1 cellular context compared by ENCODE assay signal in the genomic region with DNA sequence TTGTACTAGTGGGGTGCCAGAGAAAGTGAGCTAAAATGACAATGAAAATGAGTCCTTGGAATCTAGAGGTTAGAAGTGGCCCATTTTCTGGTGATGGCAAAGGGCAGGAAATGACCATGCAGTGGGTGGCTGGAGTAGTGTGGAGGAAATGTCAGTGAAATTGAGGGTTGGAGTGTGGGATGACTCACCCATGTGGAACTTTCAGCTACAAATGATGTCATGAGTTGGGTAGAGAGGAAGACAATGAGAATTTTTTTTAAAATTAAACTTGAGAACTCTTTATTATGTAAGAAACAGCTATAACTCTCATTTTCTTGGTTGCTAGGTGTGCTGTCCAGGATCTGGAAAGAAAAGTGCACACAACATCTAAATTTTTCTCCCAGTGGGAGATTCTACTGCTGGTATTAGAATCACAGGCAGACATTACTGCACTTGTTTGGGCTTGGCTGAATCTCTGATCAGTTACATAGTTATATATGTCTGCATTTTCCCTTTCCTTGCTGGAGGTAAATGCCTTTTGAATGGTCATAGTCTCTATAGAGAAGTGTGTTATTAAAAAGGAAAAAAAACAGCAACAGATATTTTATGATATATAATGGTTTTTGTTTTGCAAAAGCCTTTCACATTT.
A peak's percentile ranks its signal among the peaks of the same experiment; 100 is the strongest.
TF ChIP-seq lines count a peak whose summit lies in the region.

No MANE protein-coding gene starts in this region.

TF ChIP-seq in K562, 482 proteins besides CTCF, POLR2A, EP300 and RAD21 (continued from another document and continues in another):
- TF ChIP-seq, protein P1, sequence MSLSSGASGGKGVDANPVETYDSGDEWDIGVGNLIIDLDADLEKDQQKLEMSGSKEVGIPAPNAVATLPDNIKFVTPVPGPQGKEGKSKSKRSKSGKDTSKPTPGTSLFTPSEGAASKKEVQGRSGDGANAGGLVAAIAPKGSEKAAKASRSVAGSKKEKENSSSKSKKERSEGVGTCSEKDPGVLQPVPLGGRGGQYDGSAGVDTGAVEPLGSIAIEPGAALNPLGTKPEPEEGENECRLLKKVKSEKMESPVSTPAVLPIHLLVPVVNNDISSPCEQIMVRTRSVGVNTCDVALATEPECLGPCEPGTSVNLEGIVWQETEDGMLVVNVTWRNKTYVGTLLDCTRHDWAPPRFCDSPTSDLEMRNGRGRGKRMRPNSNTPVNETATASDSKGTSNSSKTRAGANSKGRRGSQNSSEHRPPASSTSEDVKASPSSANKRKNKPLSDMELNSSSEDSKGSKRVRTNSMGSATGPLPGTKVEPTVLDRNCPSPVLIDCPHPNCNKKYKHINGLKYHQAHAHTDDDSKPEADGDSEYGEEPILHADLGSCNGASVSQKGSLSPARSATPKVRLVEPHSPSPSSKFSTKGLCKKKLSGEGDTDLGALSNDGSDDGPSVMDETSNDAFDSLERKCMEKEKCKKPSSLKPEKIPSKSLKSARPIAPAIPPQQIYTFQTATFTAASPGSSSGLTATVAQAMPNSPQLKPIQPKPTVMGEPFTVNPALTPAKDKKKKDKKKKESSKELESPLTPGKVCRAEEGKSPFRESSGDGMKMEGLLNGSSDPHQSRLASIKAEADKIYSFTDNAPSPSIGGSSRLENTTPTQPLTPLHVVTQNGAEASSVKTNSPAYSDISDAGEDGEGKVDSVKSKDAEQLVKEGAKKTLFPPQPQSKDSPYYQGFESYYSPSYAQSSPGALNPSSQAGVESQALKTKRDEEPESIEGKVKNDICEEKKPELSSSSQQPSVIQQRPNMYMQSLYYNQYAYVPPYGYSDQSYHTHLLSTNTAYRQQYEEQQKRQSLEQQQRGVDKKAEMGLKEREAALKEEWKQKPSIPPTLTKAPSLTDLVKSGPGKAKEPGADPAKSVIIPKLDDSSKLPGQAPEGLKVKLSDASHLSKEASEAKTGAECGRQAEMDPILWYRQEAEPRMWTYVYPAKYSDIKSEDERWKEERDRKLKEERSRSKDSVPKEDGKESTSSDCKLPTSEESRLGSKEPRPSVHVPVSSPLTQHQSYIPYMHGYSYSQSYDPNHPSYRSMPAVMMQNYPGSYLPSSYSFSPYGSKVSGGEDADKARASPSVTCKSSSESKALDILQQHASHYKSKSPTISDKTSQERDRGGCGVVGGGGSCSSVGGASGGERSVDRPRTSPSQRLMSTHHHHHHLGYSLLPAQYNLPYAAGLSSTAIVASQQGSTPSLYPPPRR (CRISPR knock-in tag; IDR thresholded peaks at IDR 0.05; ENCODE audit: borderline replicate concordance), result no peak
- no peak for TF ChIP-seq TBL1XR1 (IDR thresholded peaks at IDR 0.05; ENCODE audit: low read length in 2 of 2)
- TF ChIP-seq, protein P2, sequence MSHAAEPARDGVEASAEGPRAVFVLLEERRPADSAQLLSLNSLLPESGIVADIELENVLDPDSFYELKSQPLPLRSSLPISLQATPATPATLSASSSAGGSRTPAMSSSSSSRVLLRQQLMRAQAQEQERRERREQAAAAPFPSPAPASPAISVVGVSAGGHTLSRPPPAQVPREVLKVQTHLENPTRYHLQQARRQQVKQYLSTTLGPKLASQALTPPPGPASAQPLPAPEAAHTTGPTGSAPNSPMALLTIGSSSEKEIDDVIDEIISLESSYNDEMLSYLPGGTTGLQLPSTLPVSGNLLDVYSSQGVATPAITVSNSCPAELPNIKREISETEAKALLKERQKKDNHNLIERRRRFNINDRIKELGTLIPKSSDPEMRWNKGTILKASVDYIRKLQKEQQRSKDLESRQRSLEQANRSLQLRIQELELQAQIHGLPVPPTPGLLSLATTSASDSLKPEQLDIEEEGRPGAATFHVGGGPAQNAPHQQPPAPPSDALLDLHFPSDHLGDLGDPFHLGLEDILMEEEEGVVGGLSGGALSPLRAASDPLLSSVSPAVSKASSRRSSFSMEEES (CRISPR knock-in tag; IDR thresholded peaks at IDR 0.05), result no peak
- TF ChIP-seq TAF15 (IDR thresholded peaks at IDR 0.05; ENCODE audit: low read depth, low read length), result no peak
- TF ChIP-seq HMGN3 (IDR thresholded peaks at IDR 0.05; ENCODE audit: borderline replicate concordance, extremely low read depth, insufficient read length, low read depth, low read length), result no peak
- TF ChIP-seq EP400 (IDR thresholded peaks at IDR 0.05), result no peak; the same call in 1 of the 2 replicates
- TF ChIP-seq ZNF197 (CRISPR knock-in tag; IDR thresholded peaks at IDR 0.05; ENCODE audit: low read depth), result no peak
- no peak for TF ChIP-seq RUNX1 (IDR thresholded peaks at IDR 0.05; ENCODE audit: low read depth)
- TF ChIP-seq GABPB2 (CRISPR knock-in tag; conservative IDR thresholded peaks at IDR 0.05), result no peak
- TF ChIP-seq, protein P3, sequence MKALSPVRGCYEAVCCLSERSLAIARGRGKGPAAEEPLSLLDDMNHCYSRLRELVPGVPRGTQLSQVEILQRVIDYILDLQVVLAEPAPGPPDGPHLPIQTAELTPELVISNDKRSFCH (CRISPR knock-in tag; IDR thresholded peaks at IDR 0.05), result no peak
- TF ChIP-seq, protein P3 (tag; IDR thresholded peaks at IDR 0.05), result no peak
- no peak for TF ChIP-seq PML (IDR thresholded peaks at IDR 0.05; ENCODE audit: low read length)
- TF ChIP-seq, protein P4, sequence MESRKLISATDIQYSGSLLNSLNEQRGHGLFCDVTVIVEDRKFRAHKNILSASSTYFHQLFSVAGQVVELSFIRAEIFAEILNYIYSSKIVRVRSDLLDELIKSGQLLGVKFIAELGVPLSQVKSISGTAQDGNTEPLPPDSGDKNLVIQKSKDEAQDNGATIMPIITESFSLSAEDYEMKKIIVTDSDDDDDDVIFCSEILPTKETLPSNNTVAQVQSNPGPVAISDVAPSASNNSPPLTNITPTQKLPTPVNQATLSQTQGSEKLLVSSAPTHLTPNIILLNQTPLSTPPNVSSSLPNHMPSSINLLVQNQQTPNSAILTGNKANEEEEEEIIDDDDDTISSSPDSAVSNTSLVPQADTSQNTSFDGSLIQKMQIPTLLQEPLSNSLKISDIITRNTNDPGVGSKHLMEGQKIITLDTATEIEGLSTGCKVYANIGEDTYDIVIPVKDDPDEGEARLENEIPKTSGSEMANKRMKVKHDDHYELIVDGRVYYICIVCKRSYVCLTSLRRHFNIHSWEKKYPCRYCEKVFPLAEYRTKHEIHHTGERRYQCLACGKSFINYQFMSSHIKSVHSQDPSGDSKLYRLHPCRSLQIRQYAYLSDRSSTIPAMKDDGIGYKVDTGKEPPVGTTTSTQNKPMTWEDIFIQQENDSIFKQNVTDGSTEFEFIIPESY (CRISPR knock-in tag; IDR thresholded peaks at IDR 0.05), result no peak
- TF ChIP-seq, protein P5, sequence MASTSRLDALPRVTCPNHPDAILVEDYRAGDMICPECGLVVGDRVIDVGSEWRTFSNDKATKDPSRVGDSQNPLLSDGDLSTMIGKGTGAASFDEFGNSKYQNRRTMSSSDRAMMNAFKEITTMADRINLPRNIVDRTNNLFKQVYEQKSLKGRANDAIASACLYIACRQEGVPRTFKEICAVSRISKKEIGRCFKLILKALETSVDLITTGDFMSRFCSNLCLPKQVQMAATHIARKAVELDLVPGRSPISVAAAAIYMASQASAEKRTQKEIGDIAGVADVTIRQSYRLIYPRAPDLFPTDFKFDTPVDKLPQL (IDR thresholded peaks at IDR 0.05; ENCODE audit: extremely low read depth, insufficient read length), result no peak
- TF ChIP-seq SMARCA4 (IDR thresholded peaks at IDR 0.05), result peak; percentile 76; the same call in 1 of the 2 replicates
- no peak for TF ChIP-seq CBX8 (IDR thresholded peaks at IDR 0.05; ENCODE audit: borderline replicate concordance, extremely low read depth, low read depth, low read length, poor library complexity, severe bottlenecking)
- TF ChIP-seq, protein P6, sequence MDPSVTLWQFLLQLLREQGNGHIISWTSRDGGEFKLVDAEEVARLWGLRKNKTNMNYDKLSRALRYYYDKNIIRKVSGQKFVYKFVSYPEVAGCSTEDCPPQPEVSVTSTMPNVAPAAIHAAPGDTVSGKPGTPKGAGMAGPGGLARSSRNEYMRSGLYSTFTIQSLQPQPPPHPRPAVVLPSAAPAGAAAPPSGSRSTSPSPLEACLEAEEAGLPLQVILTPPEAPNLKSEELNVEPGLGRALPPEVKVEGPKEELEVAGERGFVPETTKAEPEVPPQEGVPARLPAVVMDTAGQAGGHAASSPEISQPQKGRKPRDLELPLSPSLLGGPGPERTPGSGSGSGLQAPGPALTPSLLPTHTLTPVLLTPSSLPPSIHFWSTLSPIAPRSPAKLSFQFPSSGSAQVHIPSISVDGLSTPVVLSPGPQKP (CRISPR knock-in tag; IDR thresholded peaks at IDR 0.05), result no peak
- TF ChIP-seq ZNF175 (CRISPR knock-in tag; IDR thresholded peaks at IDR 0.05; ENCODE audit: low read depth), result peak; percentile 86
- peak; percentile 55 for TF ChIP-seq FOS (IDR thresholded peaks at IDR 0.05; ENCODE audit: extremely low read depth, insufficient read length)
- TF ChIP-seq, protein P7, sequence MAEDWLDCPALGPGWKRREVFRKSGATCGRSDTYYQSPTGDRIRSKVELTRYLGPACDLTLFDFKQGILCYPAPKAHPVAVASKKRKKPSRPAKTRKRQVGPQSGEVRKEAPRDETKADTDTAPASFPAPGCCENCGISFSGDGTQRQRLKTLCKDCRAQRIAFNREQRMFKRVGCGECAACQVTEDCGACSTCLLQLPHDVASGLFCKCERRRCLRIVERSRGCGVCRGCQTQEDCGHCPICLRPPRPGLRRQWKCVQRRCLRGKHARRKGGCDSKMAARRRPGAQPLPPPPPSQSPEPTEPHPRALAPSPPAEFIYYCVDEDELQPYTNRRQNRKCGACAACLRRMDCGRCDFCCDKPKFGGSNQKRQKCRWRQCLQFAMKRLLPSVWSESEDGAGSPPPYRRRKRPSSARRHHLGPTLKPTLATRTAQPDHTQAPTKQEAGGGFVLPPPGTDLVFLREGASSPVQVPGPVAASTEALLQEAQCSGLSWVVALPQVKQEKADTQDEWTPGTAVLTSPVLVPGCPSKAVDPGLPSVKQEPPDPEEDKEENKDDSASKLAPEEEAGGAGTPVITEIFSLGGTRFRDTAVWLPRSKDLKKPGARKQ (CRISPR knock-in tag; IDR thresholded peaks at IDR 0.05), result no peak
- TF ChIP-seq SP1 (CRISPR knock-in tag; IDR thresholded peaks at IDR 0.05), result no peak
- TF ChIP-seq FIP1L1 (IDR thresholded peaks at IDR 0.05; ENCODE audit: low read depth, low read length, poor library complexity, severe bottlenecking), result no peak
- no peak for TF ChIP-seq ZNF41 (CRISPR knock-in tag; conservative IDR thresholded peaks at IDR 0.05)
- no peak for TF ChIP-seq PRMT5 (CRISPR knock-in tag; IDR thresholded peaks at IDR 0.05)
- 0 out of 2 replicates have a peak, but pooled peaks have one; percentile 21 for TF ChIP-seq L3MBTL2 (IDR thresholded peaks at IDR 0.05)
- no peak for TF ChIP-seq HLTF (IDR thresholded peaks at IDR 0.05)
- 0 out of 2 replicates have a peak, but pooled peaks have one; percentile 39 for TF ChIP-seq POLR2H (tag; IDR thresholded peaks at IDR 0.05; ENCODE audit: low read depth)
- TF ChIP-seq, protein P8, sequence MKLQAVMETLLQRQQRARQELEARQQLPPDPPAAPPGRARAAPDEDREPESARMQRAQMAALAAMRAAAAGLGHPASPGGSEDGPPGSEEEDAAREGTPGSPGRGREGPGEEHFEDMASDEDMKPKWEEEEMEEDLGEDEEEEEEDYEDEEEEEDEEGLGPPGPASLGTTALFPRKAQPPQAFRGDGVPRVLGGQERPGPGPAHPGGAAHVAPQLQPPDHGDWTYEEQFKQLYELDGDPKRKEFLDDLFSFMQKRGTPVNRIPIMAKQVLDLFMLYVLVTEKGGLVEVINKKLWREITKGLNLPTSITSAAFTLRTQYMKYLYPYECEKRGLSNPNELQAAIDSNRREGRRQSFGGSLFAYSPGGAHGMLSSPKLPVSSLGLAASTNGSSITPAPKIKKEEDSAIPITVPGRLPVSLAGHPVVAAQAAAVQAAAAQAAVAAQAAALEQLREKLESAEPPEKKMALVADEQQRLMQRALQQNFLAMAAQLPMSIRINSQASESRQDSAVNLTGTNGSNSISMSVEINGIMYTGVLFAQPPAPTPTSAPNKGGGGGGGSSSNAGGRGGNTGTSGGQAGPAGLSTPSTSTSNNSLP (IDR thresholded peaks at IDR 0.05; ENCODE audit: borderline replicate concordance, low read depth, low read length), result no peak
- TF ChIP-seq HMG20B (CRISPR knock-in tag; IDR thresholded peaks at IDR 0.05), result no peak
- no peak for TF ChIP-seq SMC3 (conservative IDR thresholded peaks at IDR 0.05; ENCODE audit: insufficient read depth, low read depth, low read length)
- TF ChIP-seq, protein P9, sequence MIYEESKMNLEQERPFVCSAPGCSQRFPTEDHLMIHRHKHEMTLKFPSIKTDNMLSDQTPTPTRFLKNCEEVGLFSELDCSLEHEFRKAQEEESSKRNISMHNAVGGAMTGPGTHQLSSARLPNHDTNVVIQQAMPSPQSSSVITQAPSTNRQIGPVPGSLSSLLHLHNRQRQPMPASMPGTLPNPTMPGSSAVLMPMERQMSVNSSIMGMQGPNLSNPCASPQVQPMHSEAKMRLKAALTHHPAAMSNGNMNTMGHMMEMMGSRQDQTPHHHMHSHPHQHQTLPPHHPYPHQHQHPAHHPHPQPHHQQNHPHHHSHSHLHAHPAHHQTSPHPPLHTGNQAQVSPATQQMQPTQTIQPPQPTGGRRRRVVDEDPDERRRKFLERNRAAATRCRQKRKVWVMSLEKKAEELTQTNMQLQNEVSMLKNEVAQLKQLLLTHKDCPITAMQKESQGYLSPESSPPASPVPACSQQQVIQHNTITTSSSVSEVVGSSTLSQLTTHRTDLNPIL (CRISPR knock-in tag; IDR thresholded peaks at IDR 0.05), result no peak
- TF ChIP-seq EWSR1 (IDR thresholded peaks at IDR 0.05; ENCODE audit: borderline replicate concordance, low read depth, partially characterized antibody), result no peak
- peak; percentile 97 for TF ChIP-seq JUND (IDR thresholded peaks at IDR 0.05; ENCODE audit: borderline replicate concordance, low read depth, low read length)
- peak; percentile 96 for TF ChIP-seq JUND (tag; IDR thresholded peaks at IDR 0.05; ENCODE audit: borderline replicate concordance, low read depth, low read length)
- no peak for TF ChIP-seq NR2C2 (CRISPR knock-in tag; IDR thresholded peaks at IDR 0.05)
- peak; percentile 51; the same call in 1 of the 2 replicates for TF ChIP-seq NR2C2 (tag; IDR thresholded peaks at IDR 0.05)
- TF ChIP-seq CBFA2T2 (conservative IDR thresholded peaks at IDR 0.05), result no peak
- TF ChIP-seq, protein P10, sequence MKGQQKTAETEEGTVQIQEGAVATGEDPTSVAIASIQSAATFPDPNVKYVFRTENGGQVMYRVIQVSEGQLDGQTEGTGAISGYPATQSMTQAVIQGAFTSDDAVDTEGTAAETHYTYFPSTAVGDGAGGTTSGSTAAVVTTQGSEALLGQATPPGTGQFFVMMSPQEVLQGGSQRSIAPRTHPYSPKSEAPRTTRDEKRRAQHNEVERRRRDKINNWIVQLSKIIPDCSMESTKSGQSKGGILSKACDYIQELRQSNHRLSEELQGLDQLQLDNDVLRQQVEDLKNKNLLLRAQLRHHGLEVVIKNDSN (CRISPR knock-in tag; IDR thresholded peaks at IDR 0.05), result no peak
- no peak for TF ChIP-seq ETV5 (CRISPR knock-in tag; IDR thresholded peaks at IDR 0.05; ENCODE audit: low read depth)
- no peak for TF ChIP-seq ZNF217 (CRISPR knock-in tag; IDR thresholded peaks at IDR 0.05)
